In the genomic region with DNA sequence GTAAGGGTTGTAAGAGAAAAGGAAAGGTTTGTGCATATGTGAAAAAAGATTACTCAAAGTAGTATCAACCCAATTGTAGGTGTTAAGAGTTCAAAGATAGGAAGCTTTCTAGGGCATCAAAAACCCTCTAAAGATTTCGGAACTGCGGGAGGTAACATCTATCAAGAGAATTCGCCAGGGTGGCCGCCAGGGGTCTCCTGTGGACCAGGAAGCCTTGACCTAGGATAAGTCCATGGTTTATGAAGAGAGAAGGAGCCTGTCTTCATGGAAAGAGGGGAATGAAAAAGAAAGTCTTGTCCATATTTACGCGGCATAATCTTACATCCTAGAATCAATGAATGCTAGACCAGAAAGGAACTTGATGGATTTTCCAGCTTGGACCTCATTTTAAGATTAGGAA, we compare ENCODE assay signal across 7 cellular contexts.
DNase-seq lines count a peak whose midpoint lies in the region; ATAC-seq and TF ChIP-seq lines count a peak whose summit lies in the region.

No MANE protein-coding gene starts in this region.

- no peaks in the 10 kb centered on the region for H3K9me3 ChIP-seq in Peyer's patch

- H3K27ac ChIP-seq in Peyer's patch: no peak overlapping the region

- no peak for TF ChIP-seq POLR2A in Peyer's patch (IDR thresholded peaks at IDR 0.05)

- peak; percentile 61 for ATAC-seq in HG02938 (IDR thresholded peaks at IDR 0.05; ENCODE audit: unreplicated experiment)

- no peaks in the 10 kb centered on the region for H3K4me1 ChIP-seq in Peyer's patch

- no peak overlapping the region for H3K4me3 ChIP-seq in Peyer's patch

- TF ChIP-seq CTCF in GM13976 (IDR thresholded peaks at IDR 0.05; ENCODE audit: borderline replicate concordance, control extremely low read depth, extremely low read depth, insufficient read depth, missing control alignments) (peak; percentile 10), Peyer's patch (IDR thresholded peaks at IDR 0.05) (peak in 3 of 6 experiments; percentile 10 to 27 (median 18))

- no peaks in the 10 kb centered on the region for H3K27me3 ChIP-seq in Peyer's patch

- no peaks in the 10 kb centered on the region for H3K36me3 ChIP-seq in Peyer's patch

- in situ Hi-C loops in GM13976 (cut with MboI; ENCODE audit: low sequenced_read_pairs, unreplicated experiment): no loop called here

- DNase-seq in GM13976 (ENCODE audit: low spot score) (peak; percentile 11), Peyer's patch (peak in 2 of 3 donors; percentile 24 to 54), dermis microvascular lymphatic vessel endothelial cell (ENCODE audit: low read depth in 2 of 2) (peak; percentile 23 to 65), mucosa of gallbladder (ENCODE audit: low spot score) (peak; percentile 21), 8988T (no peak), T1000 (lab: John Stamatoyannopoulos, UW) (no peak)

Comparison
In these comparisons a context has a peak if more than half of its experiments do, and no peak if none do; other contexts are left out.
1. DNase-seq: peak in GM13976 (single experiment), Peyer's patch (2 of 3), dermis microvascular lymphatic vessel endothelial cell (2 of 2) and mucosa of gallbladder (single experiment); none in 8988T (single experiment) and T1000 (single experiment).